12 cellular contexts compared by ENCODE assay signal in genomic region chr6:30033440-30033839, GRCh38. TPM values are rescaled to one million over a fixed set of nuclear protein-coding genes. Genes with fewer than 3 reads are reported as not detected.
"Had no signal": no experiment of that assay in that cellular context is flagged by ENCODE, and none has a peak within 500 bp of the region (broad histone marks: within the 10 kb centered on the region; RNA-seq: fewer than 3 reads in every experiment).

No MANE protein-coding gene starts in this region.

RNA-seq across cellular contexts. Expression of gene RNF39, which starts 42.1 kb away (rescaled TPM):
- total RNA-seq: activated CD8-positive, alpha-beta T cell treated with anti-CD3 and anti-CD28 coated beads for 36 hours; activated naive CD8-positive, alpha-beta T cell treated with anti-CD3 and anti-CD28 coated beads for 36 hours; activated T-cell treated with anti-CD3 and anti-CD28 coated beads, Interleukin-2, amount 50 U/mL, for 72 hours; ascending aorta; cardiac muscle cell; glomerular endothelial cell; lung microvascular endothelial cell; mononuclear cell; naive thymus-derived CD8-positive, alpha-beta T cell; progenitor cell of endocrine pancreas; right cardiac atrium; spleen had no signal
- polyA plus RNA-seq: right cardiac atrium, spleen had no signal
